28 cellular contexts compared by ENCODE assay signal in the genomic region with DNA sequence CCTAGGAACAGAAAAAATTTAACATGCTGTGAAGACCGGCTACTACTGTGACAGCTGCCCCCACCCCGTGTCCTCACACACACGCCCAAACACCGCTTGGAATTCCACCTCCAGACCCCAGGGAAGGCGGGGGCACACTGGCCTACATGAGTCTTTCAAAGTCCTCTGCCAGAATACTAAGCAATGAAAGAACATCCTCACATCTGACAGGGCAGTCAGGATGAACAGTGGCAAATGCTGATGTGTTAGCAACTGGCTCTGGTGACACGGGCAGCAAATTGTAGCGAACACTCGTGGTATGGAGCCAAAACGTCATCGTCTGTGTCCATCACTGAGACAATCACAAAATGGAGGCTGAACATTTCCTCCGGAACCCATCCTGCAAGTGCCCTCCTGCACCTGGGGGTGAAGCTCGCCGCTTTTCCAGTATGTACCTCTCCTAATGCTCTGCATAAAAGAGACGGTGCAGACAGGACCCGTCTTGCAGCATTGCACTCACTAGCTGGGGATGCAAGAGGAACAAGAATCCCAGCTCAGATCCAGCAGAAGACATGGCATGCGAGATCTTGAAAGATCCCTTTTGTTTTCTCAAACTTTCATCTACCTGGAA.
DNase-seq lines count a peak whose midpoint lies in the region; ATAC-seq lines count a peak whose summit lies in the region.
"Had no signal": no experiment of that assay in that cellular context is flagged by ENCODE, and none has a peak within 500 bp of the region (broad histone marks: within the 10 kb centered on the region; RNA-seq: fewer than 3 reads in every experiment).

No MANE protein-coding gene starts in this region.

- H3K4me1 ChIP-seq in trophoblast cell (ENCODE audit: control insufficient read depth in 1 of 2, insufficient read depth in 2 of 2, low read length in 2 of 2) = peaks cover 18 to 22% of the 10 kb centered on the region in 2 experiments
- H3K4me1 ChIP-seq: upper lobe of right lung had no signal

- H3K27ac ChIP-seq in SK-N-MC (peak overlapping the region; percentile 79), trophoblast cell (ENCODE audit: low read depth, low read length) (no peak overlapping the region)
- H3K27ac ChIP-seq: epithelial cell of prostate, foreskin keratinocyte, Peyer's patch, upper lobe of right lung had no signal

- DNase-seq in activated CD8-positive, alpha-beta memory T cell treated with anti-CD3 and anti-CD28 coated beads for 24 hours = peak; percentile 57
- no peak for DNase-seq in activated CD8-positive, alpha-beta memory T cell treated with anti-CD3 and anti-CD28 coated beads, Interleukin-2, amount 50 U/mL, for 4 hours
- DNase-seq in SK-N-MC (ENCODE audit: low read depth, low spot score) (no peak), trophoblast cell (no peak), COLO668 (lab: John Stamatoyannopoulos, UW; ENCODE audit: unreplicated experiment) (no peak)
- DNase-seq in activated naive CD8-positive, alpha-beta T cell treated with anti-CD3 and anti-CD28 coated beads, Interleukin-2, amount 50 U/mL, for 24 hours = no peak
- DNase-seq: activated CD4-positive, alpha-beta T cell treated with anti-CD3 and anti-CD28 coated beads, Interleukin-2, amount 50 U/mL, for 1 hour; dermis blood vessel endothelial cell; DMS153; foreskin keratinocyte; GF-D8; GOT3; hypothalamus; Karpas-422; kidney glomerular epithelial cell; mesenchymal stem cell; NCI-H187 treated with DMSO at 0.1 percent for 48 hours; NCI-H446 treated with DMSO at 0.1 percent for 48 hours; stimulated activated naive CD4-positive, alpha-beta T cell treated with Interleukin-2 at 50 U/mL for 16 hours; upper lobe of right lung had no signal

- no peak overlapping the region for H3K4ac ChIP-seq in trophoblast cell (ENCODE audit: low read depth, low read length)

- peak overlapping the region; percentile 98 for H3K27ac Mint-ChIP-seq in activated naive CD8-positive, alpha-beta T cell treated with anti-CD3 and anti-CD28 coated beads, Interleukin-2, amount 50 U/mL, for 24 hours
- no peak overlapping the region for H3K27ac Mint-ChIP-seq in activated T-helper 17 cell treated with anti-CD3 and anti-CD28 coated beads, Interleukin-2, amount 50 U/mL, for 72 hours
- H3K27ac Mint-ChIP-seq: nephron had no signal

- H3K4me2 ChIP-seq in trophoblast cell (ENCODE audit: low read length) = no peak overlapping the region

- no peak overlapping the region for H2AFZ ChIP-seq in trophoblast cell (ENCODE audit: insufficient read depth, low read length, poor library complexity)

- no peaks in the 10 kb centered on the region for H3K27me3 ChIP-seq in trophoblast cell (ENCODE audit: insufficient read depth, low read length)
- H3K27me3 ChIP-seq: BLaER1 treated with 17β-estradiol and CSF1 and Interleukin-3, amounts not matched to agents 10 nM and 100 nM; foreskin keratinocyte; Peyer's patch; upper lobe of right lung had no signal

- peaks cover 3% of the 10 kb centered on the region for H3K79me1 ChIP-seq in trophoblast cell (ENCODE audit: low read length)

- H4K8ac ChIP-seq in trophoblast cell (ENCODE audit: low read depth, low read length) = no peak overlapping the region

- no peak overlapping the region for H4K91ac ChIP-seq in trophoblast cell (ENCODE audit: low read depth, low read length)

- no peak overlapping the region for H2AK5ac ChIP-seq in trophoblast cell (ENCODE audit: low read length)

- peak overlapping the region; percentile 8 for H2BK120ac ChIP-seq in trophoblast cell (ENCODE audit: insufficient read depth, low read length, poor library complexity)

- no peak overlapping the region for H3K4me3 Mint-ChIP-seq in activated naive CD8-positive, alpha-beta T cell treated with anti-CD3 and anti-CD28 coated beads, Interleukin-2, amount 50 U/mL, for 24 hours
- H3K4me3 Mint-ChIP-seq in activated T-helper 17 cell treated with anti-CD3 and anti-CD28 coated beads, Interleukin-2, amount 50 U/mL, for 72 hours = no peak overlapping the region
- H3K4me3 Mint-ChIP-seq: nephron had no signal

- peaks cover 48% of the 10 kb centered on the region for H3K4me1 Mint-ChIP-seq in activated naive CD8-positive, alpha-beta T cell treated with anti-CD3 and anti-CD28 coated beads, Interleukin-2, amount 50 U/mL, for 24 hours
- H3K4me1 Mint-ChIP-seq in activated T-helper 17 cell treated with anti-CD3 and anti-CD28 coated beads, Interleukin-2, amount 50 U/mL, for 72 hours = peaks cover 25% of the 10 kb centered on the region

- no peaks in the 10 kb centered on the region for H3K9me3 ChIP-seq in SK-N-MC (ENCODE audit: low read depth, low read length)
- H3K9me3 ChIP-seq in trophoblast cell (ENCODE audit: insufficient read depth, low read depth, low read length) = peaks cover 2% of the 10 kb centered on the region
- H3K9me3 ChIP-seq: Peyer's patch, upper lobe of right lung had no signal

- no peak overlapping the region for H3K14ac ChIP-seq in trophoblast cell (ENCODE audit: low read length)

- WGBS in trophoblast cell (ENCODE audit: extremely low coverage, insufficient coverage, insufficient read length) = no CpG with 5 or more reads among the region's 16 CpGs

- no peaks in the 10 kb centered on the region for H3K9me3 Mint-ChIP-seq in activated naive CD8-positive, alpha-beta T cell treated with anti-CD3 and anti-CD28 coated beads, Interleukin-2, amount 50 U/mL, for 24 hours
- H3K9me3 Mint-ChIP-seq in activated T-helper 17 cell treated with anti-CD3 and anti-CD28 coated beads, Interleukin-2, amount 50 U/mL, for 72 hours = no peaks in the 10 kb centered on the region
- H3K9me3 Mint-ChIP-seq: nephron had no signal

- H3K23ac ChIP-seq in trophoblast cell (ENCODE audit: low read length) = no peak overlapping the region

- no peak for ATAC-seq in activated naive CD8-positive, alpha-beta T cell treated with anti-CD3 and anti-CD28 coated beads, Interleukin-2, amount 50 U/mL, for 24 hours
- ATAC-seq in GM18858 (IDR thresholded peaks at IDR 0.05; ENCODE audit: unreplicated experiment) = no peak
- ATAC-seq in activated T-helper 17 cell treated with anti-CD3 and anti-CD28 coated beads, Interleukin-2, amount 50 U/mL, for 72 hours (replicated peaks) = no peak
- ATAC-seq: GM12878, SK-N-SH treated with all-trans-retinoic acid at 6 μM for 48 hours had no signal

- no peak overlapping the region for H3K4me3 ChIP-seq in SK-N-MC
- no peak overlapping the region for H3K4me3 ChIP-seq in trophoblast cell (ENCODE audit: low read depth, low read length)
- H3K4me3 ChIP-seq: BLaER1 treated with 17β-estradiol and CSF1 and Interleukin-3, amounts not matched to agents 10 nM and 100 nM; GM12878; Peyer's patch; upper lobe of right lung had no signal

- H3K36me3 ChIP-seq in SK-N-MC (ENCODE audit: insufficient read depth, low read length) (peaks cover 95% of the 10 kb centered on the region), trophoblast cell (ENCODE audit: control insufficient read depth in 1 of 2, insufficient read depth in 2 of 2, low read length in 2 of 2) (peaks cover 5 to 8% of the 10 kb centered on the region in 2 experiments)
- H3K36me3 ChIP-seq: upper lobe of right lung had no signal

- no peak overlapping the region for H2BK12ac ChIP-seq in trophoblast cell (ENCODE audit: low read length)

- H2BK5ac ChIP-seq in trophoblast cell (ENCODE audit: low read depth, low read length, poor library complexity) = no peak overlapping the region

- H3K9ac ChIP-seq in SK-N-MC (ENCODE audit: insufficient read length) = no peak overlapping the region
- H3K9ac ChIP-seq in trophoblast cell (ENCODE audit: low read length) = no peak overlapping the region
- H3K9ac ChIP-seq: BLaER1 treated with 17β-estradiol and CSF1 and Interleukin-3, amounts not matched to agents 10 nM and 100 nM had no signal

- H4K12ac ChIP-seq in trophoblast cell (ENCODE audit: low read depth, low read length) = no peak overlapping the region

- no peaks in the 10 kb centered on the region for H3K27me3 Mint-ChIP-seq in activated naive CD8-positive, alpha-beta T cell treated with anti-CD3 and anti-CD28 coated beads, Interleukin-2, amount 50 U/mL, for 24 hours
- H3K27me3 Mint-ChIP-seq in activated T-helper 17 cell treated with anti-CD3 and anti-CD28 coated beads, Interleukin-2, amount 50 U/mL, for 72 hours = no peaks in the 10 kb centered on the region

- no peaks in the 10 kb centered on the region for H3K79me2 ChIP-seq in trophoblast cell (ENCODE audit: control insufficient read depth, insufficient read depth, low read length, poor library complexity)

- no peak overlapping the region for H3K18ac ChIP-seq in trophoblast cell (ENCODE audit: low read length)

- peaks cover 46% of the 10 kb centered on the region for H3K36me3 Mint-ChIP-seq in activated naive CD8-positive, alpha-beta T cell treated with anti-CD3 and anti-CD28 coated beads, Interleukin-2, amount 50 U/mL, for 24 hours (ENCODE audit: low read depth)
- peaks cover 91% of the 10 kb centered on the region for H3K36me3 Mint-ChIP-seq in activated T-helper 17 cell treated with anti-CD3 and anti-CD28 coated beads, Interleukin-2, amount 50 U/mL, for 72 hours (ENCODE audit: low read depth)
